Comparison of ENCODE assay signal across 13 cellular contexts in the genomic region with DNA sequence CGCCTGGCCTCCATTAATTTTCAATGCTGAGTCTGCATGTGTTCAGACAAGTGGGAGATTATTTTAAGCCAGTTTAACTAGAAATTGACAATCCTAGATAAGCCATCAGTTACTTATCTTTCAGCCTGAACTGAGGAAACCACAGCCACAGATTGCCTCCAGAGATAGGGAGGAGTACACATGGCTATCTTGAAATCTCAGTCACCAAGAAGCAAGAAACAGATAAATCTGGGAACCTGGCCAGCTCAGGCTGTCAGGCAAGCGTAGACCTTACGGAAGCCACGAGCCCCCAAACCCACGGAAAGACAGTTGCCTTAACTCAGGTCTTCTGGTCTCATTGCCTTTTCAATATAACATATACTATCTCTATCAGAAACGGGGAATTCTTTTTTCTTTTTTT. TPM values are rescaled to one million over a fixed set of nuclear protein-coding genes. Genes with fewer than 3 reads are reported as not detected.
DNase-seq lines count a peak whose midpoint lies in the region; ATAC-seq and TF ChIP-seq lines count a peak whose summit lies in the region.
"Had no signal": no experiment of that assay in that cellular context is flagged by ENCODE, and none has a peak within 500 bp of the region (broad histone marks: within the 10 kb centered on the region; RNA-seq: fewer than 3 reads in every experiment).

No MANE protein-coding gene starts in this region.

- peak; percentile 65 for ATAC-seq in DND-41 (ENCODE audit: insufficient read depth, low read depth)
- no peak for ATAC-seq in activated T-cell treated with anti-CD3 and anti-CD28 coated beads, Interleukin-2, amount 50 U/mL, for 72 hours (replicated peaks in 1 of 2)
- ATAC-seq in naive thymus-derived CD4-positive, alpha-beta T cell, result peak; percentile 49
- no peak for ATAC-seq in HG03108 (IDR thresholded peaks at IDR 0.05; ENCODE audit: unreplicated experiment)
- no peak for ATAC-seq in GM21717 (IDR thresholded peaks at IDR 0.05; ENCODE audit: unreplicated experiment)
- no peak for ATAC-seq in gastroesophageal sphincter
- ATAC-seq in HG03097 (IDR thresholded peaks at IDR 0.05; ENCODE audit: low FRiP score, unreplicated experiment), result no peak
- ATAC-seq: heart left ventricle had no signal

- TF ChIP-seq POLR2A in gastroesophageal sphincter (IDR thresholded peaks at IDR 0.05), result no peak

- no peak overlapping the region for H2AFZ ChIP-seq in DND-41 (ENCODE audit: low read depth, low read length)

- H4K20me1 ChIP-seq in DND-41 (ENCODE audit: insufficient read depth, low read length), result peaks cover 4% of the 10 kb centered on the region; the same call in 1 of the 2 replicates

- peaks cover 28% of the 10 kb centered on the region for H3K79me2 ChIP-seq in DND-41 (ENCODE audit: insufficient read depth, low read length)

- TF ChIP-seq CTCF in DND-41 (IDR thresholded peaks at IDR 0.05; ENCODE audit: borderline replicate concordance, extremely low read depth, low read length, poor library complexity, severe bottlenecking) (no peak), gastroesophageal sphincter (IDR thresholded peaks at IDR 0.05) (no peak)

- no peak overlapping the region for H3K9ac ChIP-seq in DND-41 (ENCODE audit: low read depth, low read length)

- CTCF ChIA-PET in naive thymus-derived CD4-positive, alpha-beta T cell (lab: Charles Lee), result interaction anchor here (1.0 to 1.8 kb wide), 2 partner anchors 9 to 14 kb away, joined by 3 to 4 read pairs; no protein-coding TSS in a partner anchor

- H3K4me3 ChIP-seq in DND-41 (ENCODE audit: low read depth in 1 of 2, low read length in 2 of 2) (no peak overlapping the region), gastroesophageal sphincter (no peak overlapping the region)
- peak overlapping the region; percentile 30 for H3K4me3 ChIP-seq in naive thymus-derived CD4-positive, alpha-beta T cell (ENCODE audit: low read length)
- H3K4me3 ChIP-seq: heart left ventricle had no signal

- WGBS in gastroesophageal sphincter (ENCODE audit: low coverage in 1 of 2), 2 donors, result 81 to 83% methylated on average over 6 of the region's 6 CpGs

- intact Hi-C loops in naive thymus-derived CD4-positive, alpha-beta T cell (cut with micrococcal nuclease), result loop anchor here (1.0 to 10.0 kb wide), 8 partner anchors 8 to 856 kb away; partner anchors contain the start of genes MLKL (in 1 of the 2), PSMD7 (in 1 of the 2) and TMEM170A (in 1 of the 2)

- TF ChIP-seq EP300 in gastroesophageal sphincter (IDR thresholded peaks at IDR 0.05), result no peak

- no peaks in the 10 kb centered on the region for H3K9me3 Mint-ChIP-seq in activated T-cell treated with anti-CD3 and anti-CD28 coated beads, Interleukin-2, amount 50 U/mL, for 72 hours
- peaks cover 0 to 3% (median 0%) of the 10 kb centered on the region in 11 donors for H3K9me3 Mint-ChIP-seq in naive thymus-derived CD4-positive, alpha-beta T cell

- H3K9me3 ChIP-seq in DND-41 (ENCODE audit: insufficient read depth, low read length, severe bottlenecking) (no peaks in the 10 kb centered on the region), gastroesophageal sphincter (no peaks in the 10 kb centered on the region)
- no peaks in the 10 kb centered on the region for H3K9me3 ChIP-seq in naive thymus-derived CD4-positive, alpha-beta T cell (ENCODE audit: control insufficient read depth in 2 of 3, low read length in 3 of 3)
- H3K9me3 ChIP-seq: heart left ventricle had no signal

- DNase-seq in DND-41 (peak; percentile 85), T follicular helper cell (ENCODE audit: low read depth) (peak; percentile 23)
- DNase-seq in activated T-cell treated with anti-CD3 and anti-CD28 coated beads, Interleukin-2, amount 50 U/mL, for 72 hours, result peak in 1 of 2 donors; percentile 33
- peak in 8 of 9 donors; percentile 9 to 85 (median 69) for DNase-seq in naive thymus-derived CD4-positive, alpha-beta T cell
- DNase-seq: dermis blood vessel endothelial cell, DMS79 treated with DMSO at 0.1 percent for 48 hours, heart left ventricle, mesenchymal stem cell, NCI-H2107 had no signal

- no peaks in the 10 kb centered on the region for H3K27me3 Mint-ChIP-seq in activated T-cell treated with anti-CD3 and anti-CD28 coated beads, Interleukin-2, amount 50 U/mL, for 72 hours (ENCODE audit: low read depth)
- H3K27me3 Mint-ChIP-seq in naive thymus-derived CD4-positive, alpha-beta T cell, result no peaks in the 10 kb centered on the region

- H3K4me1 ChIP-seq in DND-41 (ENCODE audit: insufficient read depth, low read length) (peaks cover 47% of the 10 kb centered on the region), gastroesophageal sphincter (peaks cover 5 to 33% (median 14%) of the 10 kb centered on the region in 3 donors)
- peaks cover 27 to 28% of the 10 kb centered on the region in 2 donors for H3K4me1 ChIP-seq in naive thymus-derived CD4-positive, alpha-beta T cell (ENCODE audit: control insufficient read depth in 2 of 2, insufficient read depth in 2 of 2, low read length in 2 of 2)

- H3K27ac ChIP-seq in DND-41 (ENCODE audit: low read length), result no peak overlapping the region
- H3K27ac ChIP-seq in naive thymus-derived CD4-positive, alpha-beta T cell (ENCODE audit: low read depth, low read length), result peak overlapping the region; percentile 51
- H3K27ac ChIP-seq in gastroesophageal sphincter, result no peak overlapping the region
- H3K27ac ChIP-seq: heart left ventricle had no signal

- H3K36me3 ChIP-seq in DND-41 (ENCODE audit: insufficient read depth, low read length), result no peaks in the 10 kb centered on the region; the same call in 1 of the 2 replicates
- H3K36me3 ChIP-seq in naive thymus-derived CD4-positive, alpha-beta T cell (ENCODE audit: control insufficient read depth in 2 of 3, insufficient read depth in 3 of 3, low read length in 3 of 3), result peaks cover 0 to 9% (median 0%) of the 10 kb centered on the region in 3 experiments
- H3K36me3 ChIP-seq in gastroesophageal sphincter, result no peaks in the 10 kb centered on the region
- H3K36me3 ChIP-seq: heart left ventricle had no signal

- no peaks in the 10 kb centered on the region for H3K27me3 ChIP-seq in DND-41 (ENCODE audit: insufficient read depth, low read length, poor library complexity)
- H3K27me3 ChIP-seq in naive thymus-derived CD4-positive, alpha-beta T cell (ENCODE audit: control insufficient read depth in 2 of 2, insufficient read depth in 2 of 2, low read length in 2 of 2), result no peaks in the 10 kb centered on the region
- no peaks in the 10 kb centered on the region for H3K27me3 ChIP-seq in gastroesophageal sphincter
- H3K27me3 ChIP-seq: heart left ventricle had no signal

- POLR2A ChIA-PET in naive thymus-derived CD4-positive, alpha-beta T cell (lab: Charles Lee), result interaction anchor here (0.7 to 3.6 kb wide), 5 partner anchors 8 to 31 kb away, joined by 3 to 23 read pairs (median 6); no protein-coding TSS in a partner anchor

- H3K4me2 ChIP-seq in DND-41 (ENCODE audit: insufficient read depth, low read length), result peak overlapping the region; percentile 3; the same call in 1 of the 2 replicates

- H3K4me3 Mint-ChIP-seq in activated T-cell treated with anti-CD3 and anti-CD28 coated beads, Interleukin-2, amount 50 U/mL, for 72 hours, result peak overlapping the region; percentile 58 to 66
- H3K4me3 Mint-ChIP-seq in naive thymus-derived CD4-positive, alpha-beta T cell, result peak overlapping the region; percentile 68 to 99 (median 80)

- H3K4me1 Mint-ChIP-seq in activated T-cell treated with anti-CD3 and anti-CD28 coated beads, Interleukin-2, amount 50 U/mL, for 72 hours (ENCODE audit: low read depth), result peaks cover 45% of the 10 kb centered on the region
- peaks cover 32 to 57% (median 45%) of the 10 kb centered on the region in 7 donors for H3K4me1 Mint-ChIP-seq in naive thymus-derived CD4-positive, alpha-beta T cell

- peaks cover 4% of the 10 kb centered on the region in 2 donors for H3K36me3 Mint-ChIP-seq in activated T-cell treated with anti-CD3 and anti-CD28 coated beads, Interleukin-2, amount 50 U/mL, for 72 hours (ENCODE audit: insufficient read depth in 2 of 2)
- peaks cover 0 to 20% (median 4%) of the 10 kb centered on the region in 5 donors for H3K36me3 Mint-ChIP-seq in naive thymus-derived CD4-positive, alpha-beta T cell

- no peak overlapping the region for H3K27ac Mint-ChIP-seq in activated T-cell treated with anti-CD3 and anti-CD28 coated beads, Interleukin-2, amount 50 U/mL, for 72 hours
- H3K27ac Mint-ChIP-seq in naive thymus-derived CD4-positive, alpha-beta T cell, result peak overlapping the region; percentile 71 to 96 (median 87)

RNA-seq across cellular contexts. Expression of gene GLG1, which starts 2.0 kb away (rescaled TPM):
- 10 to 100 TPM; 67.4 to 72.3 TPM for total RNA-seq in activated T-cell treated with anti-CD3 and anti-CD28 coated beads, Interleukin-2, amount 50 U/mL, for 72 hours
- 100 to 1,000 TPM; 125 to 198 (median 188) TPM for total RNA-seq in naive thymus-derived CD4-positive, alpha-beta T cell
- 100 to 1,000 TPM; 181 to 285 TPM for polyA plus RNA-seq in naive thymus-derived CD4-positive, alpha-beta T cell
- 100 to 1,000 TPM; 121 to 151 (median 139) TPM for total RNA-seq in gastroesophageal sphincter

RNA-seq across cellular contexts. Expression of gene RFWD3, which starts 57.7 kb away (rescaled TPM):
- 100 to 1,000 TPM; 114 TPM for total RNA-seq in activated T-cell treated with anti-CD3 and anti-CD28 coated beads, Interleukin-2, amount 50 U/mL, for 72 hours
- 10 to 100 TPM; 39.3 to 88.0 (median 56.9) TPM for total RNA-seq in naive thymus-derived CD4-positive, alpha-beta T cell
- 10 to 100 TPM; 16.9 to 29.9 TPM for polyA plus RNA-seq in naive thymus-derived CD4-positive, alpha-beta T cell
- 10 to 100 TPM in 2 of 4 donors, 1 to 10 TPM in 2; 8.1 to 31.9 (median 15.5) TPM for total RNA-seq in gastroesophageal sphincter

Comparison
In these comparisons a context has a peak if more than half of its experiments do, and no peak if none do; other contexts are left out.
1. ATAC-seq: peak in DND-41 (single experiment) and naive thymus-derived CD4-positive, alpha-beta T cell (single experiment); none in activated T-cell treated with anti-CD3 and anti-CD28 coated beads, Interleukin-2, amount 50 U/mL, for 72 hours (0 of 2), HG03108 (single experiment), GM21717 (single experiment), gastroesophageal sphincter (single experiment) and HG03097 (single experiment).